In genomic region chr10:132313305-132313704, GRCh38 we compare ENCODE assay signal across 25 cellular contexts. TPM values are rescaled to one million over a fixed set of nuclear protein-coding genes. Genes with fewer than 3 reads are reported as not detected.
DNase-seq lines count a peak whose midpoint lies in the region; ATAC-seq and TF ChIP-seq lines count a peak whose summit lies in the region.
"Had no signal": no experiment of that assay in that cellular context is flagged by ENCODE, and none has a peak within 500 bp of the region (broad histone marks: within the 10 kb centered on the region; RNA-seq: fewer than 3 reads in every experiment).

No MANE protein-coding gene starts in this region.

- no peak overlapping the region for H2BK5ac ChIP-seq in neuronal stem cell (ENCODE audit: low read length)

- H3K9ac ChIP-seq in neuronal stem cell (ENCODE audit: low read depth, low read length, poor library complexity), result no peak overlapping the region
- H3K9ac ChIP-seq: BLaER1 treated with 17β-estradiol and CSF1 and Interleukin-3, amounts not matched to agents 10 nM and 100 nM; GM23248 had no signal

- no peak overlapping the region for H2AK5ac ChIP-seq in neuronal stem cell (ENCODE audit: low read depth, low read length)

- H3K36me3 ChIP-seq in neuronal stem cell (replicated peaks in 1 of 2; ENCODE audit: control insufficient read depth in 2 of 2, insufficient read depth in 2 of 2, low read length in 2 of 2) (no peaks in the 10 kb centered on the region), sigmoid colon (no peaks in the 10 kb centered on the region)
- H3K36me3 ChIP-seq: BE2C had no signal

- H3K27ac Mint-ChIP-seq in activated CD4-positive, alpha-beta T cell treated with anti-CD3 and anti-CD28 coated beads, Interleukin-2, amount 10 ng/mL, durations not matched to agents 7 days and 5 days, result peak overlapping the region; percentile 36
- H3K27ac Mint-ChIP-seq: CD4-positive, alpha-beta T cell; H9; HFFc6 had no signal

- peaks cover 7 to 22% (median 12%) of the 10 kb centered on the region in 3 experiments for H3K27me3 ChIP-seq in neuronal stem cell (ENCODE audit: control insufficient read depth in 3 of 3, insufficient read depth in 3 of 3, low read depth in 1 of 3, low read length in 3 of 3)
- H3K27me3 ChIP-seq in sigmoid colon, result no peaks in the 10 kb centered on the region
- H3K27me3 ChIP-seq: BE2C had no signal

- CTCF ChIA-PET in activated CD4-positive, alpha-beta T cell treated with anti-CD3 and anti-CD28 coated beads, Interleukin-2, amount 10 ng/mL, durations not matched to agents 7 days and 5 days (lab: Charles Lee), result no interaction called here

- TF ChIP-seq CTCF in sigmoid colon (IDR thresholded peaks at IDR 0.05), result no peak

- H2BK12ac ChIP-seq in neuronal stem cell (ENCODE audit: low read length), result no peak overlapping the region

- no peak overlapping the region for H3K18ac ChIP-seq in neuronal stem cell (ENCODE audit: low read length)

- H3K4me2 ChIP-seq in neuronal stem cell (ENCODE audit: insufficient read depth, low read length, poor library complexity, severe bottlenecking), result no peak overlapping the region
- H3K4me2 ChIP-seq: A549; BLaER1 treated with 17β-estradiol and CSF1 and Interleukin-3, amounts not matched to agents 10 nM and 100 nM had no signal

- no peak overlapping the region for H3K4me3 Mint-ChIP-seq in activated CD4-positive, alpha-beta T cell treated with anti-CD3 and anti-CD28 coated beads, Interleukin-2, amount 10 ng/mL, durations not matched to agents 7 days and 5 days
- H3K4me3 Mint-ChIP-seq: CD14-positive monocyte; CD4-positive, alpha-beta T cell; H9; HFFc6 had no signal

- no CpG with 5 or more reads among the region's 12 CpGs for WGBS in neuronal stem cell (ENCODE audit: extremely low coverage in 2 of 2, insufficient read length in 2 of 2, insufficient replicate concordance in 1 of 2), 2 donors
- 91% methylated on average over 12 of the region's 12 CpGs for WGBS in sigmoid colon, 2 donors

- H2BK15ac ChIP-seq in neuronal stem cell (ENCODE audit: low read length), result no peak overlapping the region

- TF ChIP-seq EP300 in sigmoid colon (IDR thresholded peaks at IDR 0.05), result no peak

- H3K9me3 ChIP-seq in neuronal stem cell (replicated peaks in 1 of 2; ENCODE audit: control insufficient read depth in 2 of 2, insufficient read depth in 1 of 2, low read depth in 1 of 2, low read length in 2 of 2) (peaks cover 0 to 6% of the 10 kb centered on the region in 2 donors), sigmoid colon (no peaks in the 10 kb centered on the region)
- H3K9me3 ChIP-seq: BE2C had no signal

- intact Hi-C loops in sigmoid colon (cut with DNase I), result no loop called here

- H3K9me3 Mint-ChIP-seq in activated CD4-positive, alpha-beta T cell treated with anti-CD3 and anti-CD28 coated beads, Interleukin-2, amount 10 ng/mL, durations not matched to agents 7 days and 5 days, result peaks cover 2% of the 10 kb centered on the region
- H3K9me3 Mint-ChIP-seq: CD4-positive, alpha-beta T cell had no signal

- DNase-seq in activated CD4-positive, alpha-beta T cell treated with anti-CD3 and anti-CD28 coated beads, Interleukin-2, amount 10 ng/mL, durations not matched to agents 7 days and 5 days, result no peak
- no peak for DNase-seq in activated CD4-positive, alpha-beta T cell treated with anti-CD3 and anti-CD28 coated beads for 48 hours
- DNase-seq in neuronal stem cell (ENCODE audit: low spot score), result no peak
- peak; percentile 40 for DNase-seq in sigmoid colon
- no peak for DNase-seq in NCI-H524 treated with DMSO at 0.1 percent for 48 hours (lab: John Stamatoyannopoulos, UW)
- no peak for DNase-seq in NCI-H1436 treated with DMSO at 0.1 percent for 48 hours (lab: John Stamatoyannopoulos, UW)
- DNase-seq in NCI-H526 (lab: John Stamatoyannopoulos, UW), result no peak
- DNase-seq: ACHN; AML-193; BE2C; CD4-positive, alpha-beta T cell; CD8-positive, alpha-beta memory T cell; DMS 273 treated with DMSO at 0.1 percent for 48 hours; DMS79; EL; GDM1; GM23248; H9; HFFc6 had no signal

- no peak for TF ChIP-seq POLR2A in sigmoid colon (IDR thresholded peaks at IDR 0.05)

- peak overlapping the region; percentile 90 for H4K91ac ChIP-seq in neuronal stem cell (ENCODE audit: low read depth, low read length, poor library complexity)

- H3K23ac ChIP-seq in neuronal stem cell (ENCODE audit: low read depth, low read length, poor library complexity), result no peak overlapping the region

- H2AFZ ChIP-seq in neuronal stem cell (ENCODE audit: low read length), result no peak overlapping the region
- H2AFZ ChIP-seq: GM23248 had no signal

- H3K14ac ChIP-seq in neuronal stem cell (ENCODE audit: low read length), result no peak overlapping the region

- peaks cover 10 to 11% of the 10 kb centered on the region in 2 donors for H3K4me1 ChIP-seq in neuronal stem cell (ENCODE audit: control insufficient read depth in 2 of 2, insufficient read depth in 1 of 2, low read depth in 1 of 2, low read length in 2 of 2)
- H3K4me1 ChIP-seq in sigmoid colon, result peaks cover 0 to 9% (median 7%) of the 10 kb centered on the region in 4 donors
- H3K4me1 ChIP-seq: BE2C had no signal

- peaks cover 9% of the 10 kb centered on the region for H3K4me1 Mint-ChIP-seq in activated CD4-positive, alpha-beta T cell treated with anti-CD3 and anti-CD28 coated beads, Interleukin-2, amount 10 ng/mL, durations not matched to agents 7 days and 5 days

- H3K4ac ChIP-seq in neuronal stem cell (ENCODE audit: low read length), result no peak overlapping the region

- no peaks in the 10 kb centered on the region for H3K79me1 ChIP-seq in neuronal stem cell (ENCODE audit: low read depth, low read length)

- peaks cover 19% of the 10 kb centered on the region for H3K27me3 Mint-ChIP-seq in activated CD4-positive, alpha-beta T cell treated with anti-CD3 and anti-CD28 coated beads, Interleukin-2, amount 10 ng/mL, durations not matched to agents 7 days and 5 days
- H3K27me3 Mint-ChIP-seq: CD4-positive, alpha-beta T cell had no signal

- no peaks in the 10 kb centered on the region for H3K36me3 Mint-ChIP-seq in activated CD4-positive, alpha-beta T cell treated with anti-CD3 and anti-CD28 coated beads, Interleukin-2, amount 10 ng/mL, durations not matched to agents 7 days and 5 days (ENCODE audit: low read depth)
- H3K36me3 Mint-ChIP-seq: CD8-positive, alpha-beta memory T cell had no signal

- POLR2A ChIA-PET in activated CD4-positive, alpha-beta T cell treated with anti-CD3 and anti-CD28 coated beads, Interleukin-2, amount 10 ng/mL, durations not matched to agents 7 days and 5 days (lab: Charles Lee), result no interaction called here

- H2BK120ac ChIP-seq in neuronal stem cell (ENCODE audit: low read depth, low read length), result no peak overlapping the region

- H4K8ac ChIP-seq in neuronal stem cell (ENCODE audit: low read depth, low read length), result no peak overlapping the region

- ATAC-seq in HG02759 (IDR thresholded peaks at IDR 0.05; ENCODE audit: unreplicated experiment), result no peak
- ATAC-seq: A549, GM12878 had no signal

- H3K4me3 ChIP-seq in neuronal stem cell (ENCODE audit: low read length in 2 of 2) (no peak overlapping the region), sigmoid colon (no peak overlapping the region)
- H3K4me3 ChIP-seq: A549; BLaER1 treated with 17β-estradiol and CSF1 and Interleukin-3, amounts not matched to agents 10 nM and 100 nM; GM12878; GM23248 had no signal

- H3K27ac ChIP-seq in neuronal stem cell (replicated peaks; ENCODE audit: low read length) (no peak overlapping the region), sigmoid colon (no peak overlapping the region)
- H3K27ac ChIP-seq: 22Rv1; A549; BLaER1 treated with 17β-estradiol and CSF1 and Interleukin-3, amounts not matched to agents 10 nM and 100 nM; GM23248 had no signal

RNA-seq across cellular contexts. Expression of gene STK32C, which starts 5.6 kb away (rescaled TPM):
- total RNA-seq in activated CD4-positive, alpha-beta T cell treated with anti-CD3 and anti-CD28 coated beads, Interleukin-2, amount 10 ng/mL, durations not matched to agents 7 days and 5 days, result 10 to 100 TPM; 11.1 to 15.2 TPM
- polyA plus RNA-seq in neuronal stem cell (2013, experiment 1 of 2), result 20.6 TPM
- polyA plus RNA-seq in neuronal stem cell (2013, experiment 2 of 2), result 21.2 TPM
- total RNA-seq in sigmoid colon, result 1 to 10 TPM; 4.3 to 8.4 (median 6.1) TPM
- polyA plus RNA-seq in sigmoid colon, result 10 to 100 TPM; 10.4 to 12.8 (median 12.6) TPM

RNA-seq across cellular contexts. Expression of gene LRRC27, which starts 18.7 kb away (rescaled TPM):
- 1 to 10 TPM; 4.4 to 6.1 TPM for total RNA-seq in activated CD4-positive, alpha-beta T cell treated with anti-CD3 and anti-CD28 coated beads, Interleukin-2, amount 10 ng/mL, durations not matched to agents 7 days and 5 days
- 12.6 TPM for polyA plus RNA-seq in neuronal stem cell (2013, experiment 1 of 2)
- 11.2 TPM for polyA plus RNA-seq in neuronal stem cell (2013, experiment 2 of 2)
- 10 to 100 TPM in 1 of 4 donors, 1 to 10 TPM in 3; 6.1 to 15.5 (median 8.1) TPM for total RNA-seq in sigmoid colon
- polyA plus RNA-seq in sigmoid colon, result 1 to 10 TPM; 1.4 to 6.2 (median 1.8) TPM
